1 cellular context compared by ENCODE assay signal in genomic region chr4:106162278-106162677, GRCh38.
TF ChIP-seq lines count a peak whose summit lies in the region.

No MANE protein-coding gene starts in this region.

TF ChIP-seq in K562, 482 proteins besides CTCF, POLR2A, EP300 and RAD21 (continued from another document):
- TF ChIP-seq XRCC3 (IDR thresholded peaks at IDR 0.05) (peak; percentile 28; the same call in 1 of the 2 replicates), PHB (CRISPR knock-in tag; IDR thresholded peaks at IDR 0.05) (no peak), CXXC5 (CRISPR knock-in tag; IDR thresholded peaks at IDR 0.05) (no peak), CREB5 (CRISPR knock-in tag; IDR thresholded peaks at IDR 0.05) (no peak), SAP30 (IDR thresholded peaks at IDR 0.05; ENCODE audit: borderline replicate concordance, insufficient read depth, low read depth, low read length, poor library complexity, severe bottlenecking) (no peak), RERE (CRISPR knock-in tag; IDR thresholded peaks at IDR 0.05; ENCODE audit: borderline replicate concordance) (no peak), THRAP3 (IDR thresholded peaks at IDR 0.05; ENCODE audit: borderline replicate concordance) (no peak), MECOM (CRISPR knock-in tag; IDR thresholded peaks at IDR 0.05) (no peak), MCM3 (IDR thresholded peaks at IDR 0.05) (no peak), SIN3A (IDR thresholded peaks at IDR 0.05; ENCODE audit: borderline replicate concordance in 2 of 2, control insufficient read depth in 1 of 2, low read depth in 2 of 2, low read length in 2 of 2) (no peak), NR2C2 (CRISPR knock-in tag; IDR thresholded peaks at IDR 0.05) (no peak), NR2C2 (tag; IDR thresholded peaks at IDR 0.05) (no peak), PHF21A (IDR thresholded peaks at IDR 0.05; ENCODE audit: borderline replicate concordance, low read depth) (no peak), CREB3L1 (IDR thresholded peaks at IDR 0.05; ENCODE audit: borderline replicate concordance, low read depth) (no peak), TRIM24 (IDR thresholded peaks at IDR 0.05) (peak in 1 of 2 experiments; percentile 50; a peak in 1 of 4 replicates), PTRF (tag; IDR thresholded peaks at IDR 0.05) (no peak), E2F5 (CRISPR knock-in tag; IDR thresholded peaks at IDR 0.05) (no peak), HOXB6 (CRISPR knock-in tag; IDR thresholded peaks at IDR 0.05; ENCODE audit: borderline replicate concordance) (no peak), CBX3 (IDR thresholded peaks at IDR 0.05; ENCODE audit: borderline replicate concordance in 1 of 2, low read length in 2 of 2) (peak in 1 of 2 experiments; percentile 66; a peak in 1 of 3 replicates), BDP1 (IDR thresholded peaks at IDR 0.05; ENCODE audit: insufficient read depth, insufficient read length) (no peak), RAD51 (IDR thresholded peaks at IDR 0.05; ENCODE audit: borderline replicate concordance, low read depth) (no peak), SRSF7 (optimal IDR thresholded peaks at IDR 0.05; ENCODE audit: low read depth, low read length) (no peak), ZNF165 (CRISPR knock-in tag; IDR thresholded peaks at IDR 0.05; ENCODE audit: borderline replicate concordance) (no peak), PHB2 (IDR thresholded peaks at IDR 0.05; ENCODE audit: low read depth) (no peak), ZNF280A (IDR thresholded peaks at IDR 0.05; ENCODE audit: low read depth, partially characterized antibody) (peak; percentile 68), NFXL1 (CRISPR knock-in tag; IDR thresholded peaks at IDR 0.05) (no peak)
- TF ChIP-seq, protein P1, sequence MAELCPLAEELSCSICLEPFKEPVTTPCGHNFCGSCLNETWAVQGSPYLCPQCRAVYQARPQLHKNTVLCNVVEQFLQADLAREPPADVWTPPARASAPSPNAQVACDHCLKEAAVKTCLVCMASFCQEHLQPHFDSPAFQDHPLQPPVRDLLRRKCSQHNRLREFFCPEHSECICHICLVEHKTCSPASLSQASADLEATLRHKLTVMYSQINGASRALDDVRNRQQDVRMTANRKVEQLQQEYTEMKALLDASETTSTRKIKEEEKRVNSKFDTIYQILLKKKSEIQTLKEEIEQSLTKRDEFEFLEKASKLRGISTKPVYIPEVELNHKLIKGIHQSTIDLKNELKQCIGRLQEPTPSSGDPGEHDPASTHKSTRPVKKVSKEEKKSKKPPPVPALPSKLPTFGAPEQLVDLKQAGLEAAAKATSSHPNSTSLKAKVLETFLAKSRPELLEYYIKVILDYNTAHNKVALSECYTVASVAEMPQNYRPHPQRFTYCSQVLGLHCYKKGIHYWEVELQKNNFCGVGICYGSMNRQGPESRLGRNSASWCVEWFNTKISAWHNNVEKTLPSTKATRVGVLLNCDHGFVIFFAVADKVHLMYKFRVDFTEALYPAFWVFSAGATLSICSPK (IDR thresholded peaks at IDR 0.05; ENCODE audit: borderline replicate concordance): no peak
- TF ChIP-seq, protein P2, sequence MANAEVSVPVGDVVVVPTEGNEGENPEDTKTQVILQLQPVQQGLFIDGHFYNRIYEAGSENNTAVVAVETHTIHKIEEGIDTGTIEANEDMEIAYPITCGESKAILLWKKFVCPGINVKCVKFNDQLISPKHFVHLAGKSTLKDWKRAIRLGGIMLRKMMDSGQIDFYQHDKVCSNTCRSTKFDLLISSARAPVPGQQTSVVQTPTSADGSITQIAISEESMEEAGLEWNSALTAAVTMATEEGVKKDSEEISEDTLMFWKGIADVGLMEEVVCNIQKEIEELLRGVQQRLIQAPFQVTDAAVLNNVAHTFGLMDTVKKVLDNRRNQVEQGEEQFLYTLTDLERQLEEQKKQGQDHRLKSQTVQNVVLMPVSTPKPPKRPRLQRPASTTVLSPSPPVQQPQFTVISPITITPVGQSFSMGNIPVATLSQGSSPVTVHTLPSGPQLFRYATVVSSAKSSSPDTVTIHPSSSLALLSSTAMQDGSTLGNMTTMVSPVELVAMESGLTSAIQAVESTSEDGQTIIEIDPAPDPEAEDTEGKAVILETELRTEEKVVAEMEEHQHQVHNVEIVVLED (CRISPR knock-in tag; IDR thresholded peaks at IDR 0.05): no peak
